Comparison of ENCODE assay signal across 8 cellular contexts in the genomic region with DNA sequence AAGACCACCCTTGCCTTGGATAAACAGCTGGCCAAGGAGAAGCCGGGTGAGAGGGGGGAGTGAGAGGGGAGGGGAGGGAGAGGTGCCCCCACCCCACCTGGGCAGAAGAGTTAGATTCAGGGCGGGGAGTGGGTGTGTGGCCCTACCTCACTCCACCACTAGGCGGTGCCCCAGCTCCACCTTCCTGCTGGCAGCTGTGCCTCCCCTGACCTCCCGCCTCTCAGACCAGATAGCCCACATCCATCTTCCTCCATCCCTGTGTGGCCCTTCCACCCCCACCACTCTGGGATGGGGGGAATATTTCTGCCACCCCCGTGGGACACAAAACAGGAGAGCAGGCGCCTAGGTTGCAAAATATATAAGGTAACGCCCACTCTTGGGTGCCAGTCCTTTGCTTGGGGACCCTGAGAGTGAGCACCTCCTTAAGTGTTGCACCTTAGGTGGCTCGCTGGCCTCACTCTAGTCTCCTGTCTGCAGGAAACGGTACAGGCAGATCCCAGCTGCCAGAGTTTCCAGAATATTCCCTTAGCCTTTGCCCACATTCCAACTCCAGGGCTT. TPM values are rescaled to one million over a fixed set of nuclear protein-coding genes. Genes with fewer than 3 reads are reported as not detected.
DNase-seq lines count a peak whose midpoint lies in the region; ATAC-seq and TF ChIP-seq lines count a peak whose summit lies in the region.

No MANE protein-coding gene starts in this region.

- H3K9me3 ChIP-seq in CD8-positive, alpha-beta T cell (ENCODE audit: low read length) = no peaks in the 10 kb centered on the region

- no peaks in the 10 kb centered on the region for H3K27me3 ChIP-seq in CD8-positive, alpha-beta T cell (ENCODE audit: insufficient read depth, low read length)

- H3K4me3 ChIP-seq in CD8-positive, alpha-beta T cell (ENCODE audit: low read depth, low read length) = no peak overlapping the region
- no peak overlapping the region for H3K4me3 ChIP-seq in astrocyte of the cerebellum (ENCODE audit: low read depth, low read length)

- H3K27ac ChIP-seq in CD8-positive, alpha-beta T cell (ENCODE audit: low read depth, low read length) = no peak overlapping the region

- no peaks in the 10 kb centered on the region for H3K4me1 ChIP-seq in CD8-positive, alpha-beta T cell (ENCODE audit: insufficient read depth, low read length)

- in situ Hi-C loops in astrocyte of the cerebellum (cut with HindIII; ENCODE audit: low sequenced_read_pairs) = no loop called here

- CTCF ChIA-PET in CD8-positive, alpha-beta T cell (lab: Charles Lee) = interaction anchor here (0.6 to 22.2 kb wide), 15 partner anchors 9 to 1139 kb away, joined by 3 to 423 read pairs (median 4); no protein-coding TSS in a partner anchor

- no peak overlapping the region for H3K27ac Mint-ChIP-seq in CD8-positive, alpha-beta T cell
- H3K27ac Mint-ChIP-seq in HFFc6 (no peak overlapping the region), immature natural killer cell (no peak overlapping the region)

- H3K4me3 Mint-ChIP-seq in CD8-positive, alpha-beta T cell = no peak overlapping the region
- H3K4me3 Mint-ChIP-seq in HFFc6 = no peak overlapping the region
- no peak overlapping the region for H3K4me3 Mint-ChIP-seq in immature natural killer cell

- peaks cover 16% of the 10 kb centered on the region for H3K36me3 ChIP-seq in CD8-positive, alpha-beta T cell (ENCODE audit: insufficient read depth, low read length)

- peak; percentile 74 for ATAC-seq in CD8-positive, alpha-beta T cell

- H3K36me3 Mint-ChIP-seq in CD8-positive, alpha-beta T cell = peaks cover 50% of the 10 kb centered on the region
- peaks cover 19% of the 10 kb centered on the region for H3K36me3 Mint-ChIP-seq in HFFc6 (ENCODE audit: low read depth)
- H3K36me3 Mint-ChIP-seq in immature natural killer cell = peaks cover 11 to 19% (median 11%) of the 10 kb centered on the region in 3 donors

- DNase-seq in CD8-positive, alpha-beta T cell = peak; percentile 10 to 59 (median 49)
- DNase-seq in HFFc6 = no peak
- peak; percentile 44 for DNase-seq in SW480 (ENCODE audit: low spot score)
- DNase-seq in astrocyte of the cerebellum (ENCODE audit: low read depth) = no peak
- peak; percentile 25 to 36 (median 32) for DNase-seq in immature natural killer cell
- peak in 2 of 3 donors; percentile 17 to 60 for DNase-seq in stimulated activated CD4-positive, alpha-beta T cell treated with anti-CD3 and anti-CD28 coated beads, TNF-alpha, amount 100 ng/mL, for 48 hours (ENCODE audit: low read depth in 3 of 3)
- no peak for DNase-seq in NCI-H1048 (lab: John Stamatoyannopoulos, UW)
- no peak for DNase-seq in GDM1 (lab: John Stamatoyannopoulos, UW)

- no peaks in the 10 kb centered on the region for H3K9me3 Mint-ChIP-seq in CD8-positive, alpha-beta T cell
- H3K9me3 Mint-ChIP-seq in HFFc6 (no peaks in the 10 kb centered on the region; the same call in 1 of the 2 replicates), immature natural killer cell (no peaks in the 10 kb centered on the region)

- peak; percentile 58 for TF ChIP-seq CTCF in CD8-positive, alpha-beta T cell (IDR thresholded peaks at IDR 0.05)
- peak; percentile 89 for TF ChIP-seq CTCF in HFFc6 (IDR thresholded peaks at IDR 0.05)
- TF ChIP-seq CTCF in astrocyte of the cerebellum (IDR thresholded peaks at IDR 0.05; ENCODE audit: low read depth, low read length, missing control alignments) = peak; percentile 82

- H3K4me1 Mint-ChIP-seq in CD8-positive, alpha-beta T cell (ENCODE audit: low read depth) = peaks cover 5% of the 10 kb centered on the region
- H3K4me1 Mint-ChIP-seq in HFFc6 (ENCODE audit: low read depth) (peaks cover 17% of the 10 kb centered on the region), immature natural killer cell (no peaks in the 10 kb centered on the region)

- no peaks in the 10 kb centered on the region for H3K27me3 Mint-ChIP-seq in CD8-positive, alpha-beta T cell (ENCODE audit: low read depth)
- peaks cover 6% of the 10 kb centered on the region for H3K27me3 Mint-ChIP-seq in HFFc6 (ENCODE audit: insufficient read depth)
- H3K27me3 Mint-ChIP-seq in immature natural killer cell (ENCODE audit: low read depth in 3 of 3) = peaks cover 0 to 2% (median 0%) of the 10 kb centered on the region in 3 donors

- intact Hi-C loops in CD8-positive, alpha-beta T cell (cut with DNase I, micrococcal nuclease) = loop anchor here (1.0 to 10.0 kb wide), 3 partner anchors 44 to 175 kb away; no protein-coding TSS in a partner anchor

- POLR2A ChIA-PET in CD8-positive, alpha-beta T cell (lab: Charles Lee) = interaction anchor here (0.5 kb wide), 1 partner anchor 41 kb away, joined by 4 read pairs; no protein-coding TSS in a partner anchor

RNA-seq across cellular contexts. Expression of a gene that starts 13.8 kb away (rescaled TPM):
- total RNA-seq in CD8-positive, alpha-beta T cell = under 1 TPM in 1 of 2 experiments, not detected in 1; 0.25 TPM
- 100 to 1,000 TPM; 321 to 395 (median 334) TPM for total RNA-seq in HFFc6 (2021; fragmentation: NEBNext Ultra II Directional; extraction: Animal tissue kit (Norgen Biotek cat#: 25700))
- polyA plus RNA-seq in immature natural killer cell = not detected

RNA-seq across cellular contexts. Expression of a gene that starts 45.9 kb away (rescaled TPM):
- total RNA-seq in CD8-positive, alpha-beta T cell = 100 to 1,000 TPM; 924 to 926 TPM
- 100 to 1,000 TPM in 4 of 6 experiments, 10 to 100 TPM in 2; 72.7 to 113 (median 106) TPM for total RNA-seq in HFFc6 (2021; fragmentation: NEBNext Ultra II Directional; extraction: Animal tissue kit (Norgen Biotek cat#: 25700))
- 100 to 1,000 TPM in 2 of 3 donors, 10 to 100 TPM in 1; 72.0 to 234 (median 101) TPM for polyA plus RNA-seq in immature natural killer cell

Comparison
In these comparisons a context has a peak if more than half of its experiments do, and no peak if none do; other contexts are left out.
1. DNase-seq: peak in CD8-positive, alpha-beta T cell (7 of 7), SW480 (single experiment), immature natural killer cell (3 of 3) and stimulated activated CD4-positive, alpha-beta T cell treated with anti-CD3 and anti-CD28 coated beads, TNF-alpha, amount 100 ng/mL, for 48 hours (2 of 3); none in HFFc6 (single experiment), astrocyte of the cerebellum (single experiment), NCI-H1048 (single experiment) and GDM1 (single experiment).
2. RNA of a gene that starts 13.8 kb away (total RNA-seq): 321 to 395 TPM in HFFc6; 0.25 TPM in CD8-positive, alpha-beta T cell; every median in the first group is over 100 times any median in the second.
3. RNA of a gene that starts 45.9 kb away (total RNA-seq): 924 to 926 TPM in CD8-positive, alpha-beta T cell; 72.7 to 113 TPM in HFFc6; every median in the first group is over 4 times any median in the second.
4. Peak in every context shown above with its lines, with median percentiles within 50 percentile points of each other: CTCF ChIP-seq.